Comparison of ENCODE assay signal across 2 cellular contexts in genomic region chr17:17387461-17388362, GRCh38.
TF ChIP-seq lines count a peak whose summit lies in the region.

No MANE protein-coding gene starts in this region.

TF ChIP-seq in GM23338, 12 proteins besides CTCF, POLR2A, EP300 and RAD21:
- TF ChIP-seq ZNF114 (CRISPR knock-in tag; IDR thresholded peaks at IDR 0.05) (no peak), JUNB (IDR thresholded peaks at IDR 0.05; ENCODE audit: unreplicated experiment) (no peak), CREB1 (CRISPR knock-in tag; IDR thresholded peaks at IDR 0.05; ENCODE audit: low read depth) (peak; percentile 55; the same call in 1 of the 2 replicates), ZNF331 (CRISPR knock-in tag; IDR thresholded peaks at IDR 0.05; ENCODE audit: low read depth) (no peak), EZH2 (IDR thresholded peaks at IDR 0.05; ENCODE audit: low read depth, unreplicated experiment) (no peak)
- TF ChIP-seq, protein P1, sequence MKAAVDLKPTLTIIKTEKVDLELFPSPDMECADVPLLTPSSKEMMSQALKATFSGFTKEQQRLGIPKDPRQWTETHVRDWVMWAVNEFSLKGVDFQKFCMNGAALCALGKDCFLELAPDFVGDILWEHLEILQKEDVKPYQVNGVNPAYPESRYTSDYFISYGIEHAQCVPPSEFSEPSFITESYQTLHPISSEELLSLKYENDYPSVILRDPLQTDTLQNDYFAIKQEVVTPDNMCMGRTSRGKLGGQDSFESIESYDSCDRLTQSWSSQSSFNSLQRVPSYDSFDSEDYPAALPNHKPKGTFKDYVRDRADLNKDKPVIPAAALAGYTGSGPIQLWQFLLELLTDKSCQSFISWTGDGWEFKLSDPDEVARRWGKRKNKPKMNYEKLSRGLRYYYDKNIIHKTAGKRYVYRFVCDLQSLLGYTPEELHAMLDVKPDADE (IDR thresholded peaks at IDR 0.05): no peak

TF ChIP-seq in H1, 55 proteins besides CTCF, POLR2A, EP300 and RAD21:
- TF ChIP-seq RFX5 (IDR thresholded peaks at IDR 0.05; ENCODE audit: borderline replicate concordance, low read depth, low read length): no peak
- no peak for TF ChIP-seq SP4 (IDR thresholded peaks at IDR 0.05; ENCODE audit: low read length)
- 0 out of 2 replicates have a peak, but pooled peaks have one; percentile 13 for TF ChIP-seq TEAD4 (IDR thresholded peaks at IDR 0.05; ENCODE audit: low read depth, low read length)
- peak in 1 of 2 experiments; percentile 61; a peak in 1 of 4 replicates for TF ChIP-seq HDAC2 (IDR thresholded peaks at IDR 0.05; ENCODE audit: borderline replicate concordance in 1 of 2, low read depth in 2 of 2, low read length in 2 of 2)
- no peak for TF ChIP-seq ASH2L (IDR thresholded peaks at IDR 0.05; ENCODE audit: low read length)
- no peak for TF ChIP-seq YY1 (IDR thresholded peaks at IDR 0.05; ENCODE audit: low read depth, low read length)
- peak; percentile 85 for TF ChIP-seq CREB1 (IDR thresholded peaks at IDR 0.05)
- TF ChIP-seq SP1 (IDR thresholded peaks at IDR 0.05; ENCODE audit: low read depth, low read length): no peak
- TF ChIP-seq SIN3A (conservative IDR thresholded peaks at IDR 0.05 in 1 of 2, IDR thresholded peaks at IDR 0.05 in 1 of 2; ENCODE audit: low read depth in 1 of 2, low read length in 2 of 2): 0 out of 4 replicates have a peak, but pooled peaks of 1 of the 2 experiments have one; percentile 47
- TF ChIP-seq CEBPB (IDR thresholded peaks at IDR 0.05; ENCODE audit: low read depth, low read length): no peak
- peak; percentile 58; the same call in 1 of the 2 replicates for TF ChIP-seq MAX (IDR thresholded peaks at IDR 0.05)
- TF ChIP-seq EZH2 (IDR thresholded peaks at IDR 0.05; ENCODE audit: low read depth, low read length, severe bottlenecking): no peak
- TF ChIP-seq POLR2AphosphoS5 (IDR thresholded peaks at IDR 0.05; ENCODE audit: low read depth, low read length): no peak
- TF ChIP-seq CHD2 (IDR thresholded peaks at IDR 0.05; ENCODE audit: low read length): no peak
